Comparison of ENCODE assay signal across 23 cellular contexts in the genomic region with DNA sequence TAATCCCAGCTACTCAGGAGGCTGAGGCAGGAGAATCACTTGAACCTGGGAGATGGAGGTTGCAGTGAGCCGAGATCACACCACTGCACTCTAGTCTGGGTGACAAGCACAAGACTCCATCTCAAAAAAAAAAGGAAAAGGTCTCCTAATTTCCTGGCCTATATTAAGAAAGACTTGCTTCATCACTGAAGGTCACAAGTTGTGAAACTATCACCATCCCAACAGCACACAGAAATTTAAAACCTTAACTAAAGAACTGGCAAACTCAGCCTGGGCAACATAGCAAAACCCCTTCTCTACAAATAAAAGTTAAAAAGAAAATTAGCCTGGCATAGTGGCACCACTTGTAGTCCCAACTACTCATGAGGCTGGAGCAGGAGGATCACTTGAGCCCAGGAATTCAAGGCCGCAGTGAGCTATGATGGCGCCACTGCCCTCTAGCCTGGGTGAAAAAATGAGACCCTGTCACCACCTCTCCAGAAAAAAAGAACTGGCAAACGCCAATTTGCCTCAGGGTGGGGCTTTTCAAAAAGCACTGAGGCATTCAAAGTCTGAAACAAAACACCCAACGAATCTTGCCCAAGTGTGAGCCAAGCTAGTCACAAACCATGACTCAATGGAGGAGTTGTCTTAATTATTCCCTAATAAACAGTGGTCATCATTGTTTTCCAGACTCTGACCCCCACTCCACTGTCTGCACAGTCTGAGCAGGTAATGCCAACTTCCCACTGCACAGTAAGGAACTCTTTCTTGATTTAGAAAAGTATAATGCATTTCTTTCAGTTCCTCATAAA. TPM values are rescaled to one million over a fixed set of nuclear protein-coding genes. Genes with fewer than 3 reads are reported as not detected.
DNase-seq lines count a peak whose midpoint lies in the region; ATAC-seq and TF ChIP-seq lines count a peak whose summit lies in the region.
"Had no signal": no experiment of that assay in that cellular context is flagged by ENCODE, and none has a peak within 500 bp of the region (broad histone marks: within the 10 kb centered on the region; RNA-seq: fewer than 3 reads in every experiment).

No MANE protein-coding gene starts in this region.

- H3K4me2 ChIP-seq in OCI-LY3 (ENCODE audit: low read length): peak overlapping the region; percentile 23

- ATAC-seq in natural killer cell (no peak), lower lobe of right lung (no peak), HG02981 (IDR thresholded peaks at IDR 0.05; ENCODE audit: unreplicated experiment) (no peak)
- ATAC-seq: activated T-cell treated with anti-CD3 and anti-CD28 coated beads, Interleukin-2, amount 50 U/mL, for 4 hours; HCT116; Right ventricle myocardium inferior; stimulated activated effector memory CD8-positive, alpha-beta T cell treated with anti-CD3 and anti-CD28 coated beads, Interleukin-12 subunit alpha, Interleukin-12 subunit beta, amount 100 ng/mL, for 72 hours had no signal

- H3K27ac ChIP-seq in OCI-LY3 (ENCODE audit: low read length) (no peak overlapping the region), lower lobe of right lung (no peak overlapping the region)
- H3K27ac ChIP-seq: left ventricle myocardium inferior, upper lobe of left lung had no signal

- H3K4me3 Mint-ChIP-seq in natural killer cell: no peak overlapping the region
- H3K4me3 Mint-ChIP-seq: activated T-cell treated with anti-CD3 and anti-CD28 coated beads, Interleukin-2, amount 50 U/mL, for 4 hours; stimulated activated effector memory CD8-positive, alpha-beta T cell treated with anti-CD3 and anti-CD28 coated beads, Interleukin-12 subunit alpha, Interleukin-12 subunit beta, amount 100 ng/mL, for 72 hours had no signal

- H2AFZ ChIP-seq in OCI-LY3 (ENCODE audit: low read depth, low read length): no peak overlapping the region

- no peaks in the 10 kb centered on the region for H3K27me3 ChIP-seq in OCI-LY3 (ENCODE audit: low read depth, low read length)
- H3K27me3 ChIP-seq in lower lobe of right lung (ENCODE audit: low read depth): no peaks in the 10 kb centered on the region
- H3K27me3 ChIP-seq: upper lobe of left lung had no signal

- H3K27me3 Mint-ChIP-seq in natural killer cell (ENCODE audit: low read depth in 2 of 2): peaks cover 9 to 27% of the 10 kb centered on the region in 2 donors

- TF ChIP-seq CTCF in OCI-LY3 (IDR thresholded peaks at IDR 0.05; ENCODE audit: low read depth, low read length) (no peak), natural killer cell (IDR thresholded peaks at IDR 0.05) (no peak), lower lobe of right lung (IDR thresholded peaks at IDR 0.05) (no peak)

- no peak overlapping the region for H3K27ac Mint-ChIP-seq in natural killer cell
- H3K27ac Mint-ChIP-seq: stimulated activated effector memory CD8-positive, alpha-beta T cell treated with anti-CD3 and anti-CD28 coated beads, Interleukin-12 subunit alpha, Interleukin-12 subunit beta, amount 100 ng/mL, for 72 hours had no signal

- no peaks in the 10 kb centered on the region for H3K9me3 ChIP-seq in OCI-LY3 (ENCODE audit: insufficient read depth, low read length)
- no peaks in the 10 kb centered on the region for H3K9me3 ChIP-seq in lower lobe of right lung
- H3K9me3 ChIP-seq: left ventricle myocardium inferior, upper lobe of left lung had no signal

- no peaks in the 10 kb centered on the region for H3K9me3 Mint-ChIP-seq in natural killer cell
- H3K9me3 Mint-ChIP-seq: stimulated activated effector memory CD8-positive, alpha-beta T cell treated with anti-CD3 and anti-CD28 coated beads, Interleukin-12 subunit alpha, Interleukin-12 subunit beta, amount 100 ng/mL, for 72 hours had no signal

- H4K20me1 ChIP-seq in OCI-LY3 (ENCODE audit: insufficient read depth, low read length): no peaks in the 10 kb centered on the region

- H3K4me1 ChIP-seq in OCI-LY3 (ENCODE audit: low read length) (peaks cover 32% of the 10 kb centered on the region), lower lobe of right lung (no peaks in the 10 kb centered on the region)
- H3K4me1 ChIP-seq: left ventricle myocardium inferior had no signal

- no peaks in the 10 kb centered on the region for H3K79me2 ChIP-seq in OCI-LY3 (ENCODE audit: low read length)

- no peaks in the 10 kb centered on the region for H3K36me3 Mint-ChIP-seq in natural killer cell
- H3K36me3 Mint-ChIP-seq: stimulated activated effector memory CD8-positive, alpha-beta T cell treated with anti-CD3 and anti-CD28 coated beads, Interleukin-12 subunit alpha, Interleukin-12 subunit beta, amount 100 ng/mL, for 72 hours had no signal

- DNase-seq in AML-193 (lab: John Stamatoyannopoulos, UW) (peak; percentile 48 to 56), Daoy (ENCODE audit: low read depth) (peak; percentile 13), foreskin melanocyte (peak; percentile 31), NCI-H146 (lab: John Stamatoyannopoulos, UW) (no peak), natural killer cell (no peak), lower lobe of right lung (no peak)
- DNase-seq: activated T-cell treated with anti-CD3 and anti-CD28 coated beads, Interleukin-2, amount 50 U/mL, for 4 hours; COR-L47; hypothalamus; Kasumi-1; left ventricle myocardium inferior; NCI-H1092 treated with DMSO at 0.1 percent for 48 hours; NCI-H187 treated with DMSO at 0.1 percent for 48 hours; NCI-H526; stimulated activated CD4-positive, alpha-beta T cell treated with anti-CD3 and anti-CD28 coated beads, Interleukin-12 subunit alpha, Interleukin-12 subunit beta, amount 100 ng/mL, for 4 hours; stimulated activated CD4-positive, alpha-beta T cell treated with anti-CD3 and anti-CD28 coated beads, Interleukin-4, amount 100 ng/mL, for 24 hours; T-helper 2 cell had no signal

- intact Hi-C loops in natural killer cell (cut with micrococcal nuclease) (no loop called here), lower lobe of right lung (cut with DNase I) (loop anchor here (10.0 kb wide), 1 partner anchor 176 kb away; no protein-coding TSS in a partner anchor)

- H3K4me1 Mint-ChIP-seq in natural killer cell: no peaks in the 10 kb centered on the region
- H3K4me1 Mint-ChIP-seq: stimulated activated effector memory CD8-positive, alpha-beta T cell treated with anti-CD3 and anti-CD28 coated beads, Interleukin-12 subunit alpha, Interleukin-12 subunit beta, amount 100 ng/mL, for 72 hours had no signal

- no peak overlapping the region for H3K9ac ChIP-seq in OCI-LY3 (ENCODE audit: low read length)

- no peaks in the 10 kb centered on the region for H3K36me3 ChIP-seq in OCI-LY3 (replicated peaks; ENCODE audit: low read depth, low read length)
- H3K36me3 ChIP-seq in lower lobe of right lung: no peaks in the 10 kb centered on the region
- H3K36me3 ChIP-seq: left ventricle myocardium inferior, upper lobe of left lung had no signal

- H3K4me3 ChIP-seq in OCI-LY3 (ENCODE audit: low read length) (no peak overlapping the region), lower lobe of right lung (no peak overlapping the region)
- H3K4me3 ChIP-seq: left ventricle myocardium inferior, upper lobe of left lung had no signal

RNA-seq across cellular contexts. Expression of a gene that starts 17.0 kb away (rescaled TPM):
- 2.4 and 6.1 TPM in 2 replicates for total RNA-seq in Daoy (2014; rRNA removed; shearing (Covaris generic))
- 1 to 10 TPM; 1.2 to 2.4 (median 2.1) TPM for total RNA-seq in natural killer cell
- total RNA-seq in lower lobe of right lung: 9.7 TPM

Comparison
In these comparisons a context has a peak if more than half of its experiments do, and no peak if none do; other contexts are left out.
1. DNase-seq: peak in AML-193 (2 of 2), Daoy (single experiment) and foreskin melanocyte (single experiment); none in NCI-H146 (single experiment), natural killer cell (single experiment) and lower lobe of right lung (single experiment).